ENCODE assay signal across 33 cellular contexts in the genomic region with DNA sequence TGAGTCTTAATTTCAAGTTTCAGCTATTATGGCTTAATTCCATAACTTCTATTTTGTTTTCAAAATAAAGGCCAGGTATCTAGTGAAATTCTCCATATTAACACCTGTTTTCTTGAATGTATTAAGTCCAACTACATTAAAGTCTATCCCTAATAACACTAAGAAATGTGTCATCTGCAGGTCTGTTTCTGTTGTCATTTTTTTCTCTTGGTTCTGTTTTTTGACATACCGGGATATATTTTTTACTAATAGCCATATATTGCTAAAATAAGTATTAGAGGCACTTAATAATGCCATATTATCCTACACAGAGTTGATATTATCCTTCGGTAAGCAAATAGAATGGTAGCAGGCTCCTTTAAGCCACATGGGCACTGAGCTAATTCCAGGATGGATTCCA.
A peak's percentile ranks its signal among the peaks of the same experiment; 100 is the strongest.
DNase-seq lines count a peak whose midpoint lies in the region; ATAC-seq, FAIRE-seq and TF ChIP-seq lines count a peak whose summit lies in the region.
"Had no signal": no experiment of that assay in that cellular context is flagged by ENCODE, and none has a peak within 500 bp of the region (broad histone marks: within the 10 kb centered on the region; RNA-seq: fewer than 3 reads in every experiment).

No MANE protein-coding gene starts in this region.

- no peaks in the 10 kb centered on the region for H3K23me2 ChIP-seq in H1 (ENCODE audit: low read depth, low read length)

- no peak overlapping the region for H3K23ac ChIP-seq in H1 (ENCODE audit: insufficient read length)

- TF ChIP-seq POLR2A in H1 (IDR thresholded peaks at IDR 0.05; ENCODE audit: control extremely low read depth in 1 of 2, low read depth in 2 of 2, low read length in 2 of 2): no peak

- H4K8ac ChIP-seq in H1 (ENCODE audit: extremely low read depth, insufficient read depth, low read length): no peak overlapping the region

- no peak overlapping the region for H4K91ac ChIP-seq in H1 (replicated peaks; ENCODE audit: insufficient read length, low read length)

- no peak overlapping the region for H2BK12ac ChIP-seq in H1 (ENCODE audit: low read depth, low read length)

- H3K18ac ChIP-seq in H1 (ENCODE audit: extremely low read depth, low read length): no peak overlapping the region

- TF ChIP-seq EP300 in SK-N-SH (IDR thresholded peaks at IDR 0.05; ENCODE audit: borderline replicate concordance in 1 of 2, low read depth in 1 of 2, low read length in 1 of 2) (no peak), H1 (IDR thresholded peaks at IDR 0.05; ENCODE audit: borderline replicate concordance in 1 of 2, low read depth in 2 of 2, low read length in 2 of 2) (no peak)

- CTCF ChIA-PET in SK-N-SH (lab: Yijun Ruan, JAX) (no interaction called here), HEK293 (lab: Yijun Ruan, JAX) (no interaction called here), H1 (lab: Charles Lee; ENCODE audit: partially characterized antibody) (no interaction called here)

- H3K36me3 ChIP-seq in SK-N-SH (replicated peaks in 1 of 2; ENCODE audit: control insufficient read depth in 1 of 2, insufficient read depth in 2 of 2, low read length in 1 of 2) (no peaks in the 10 kb centered on the region), HEK293 (ENCODE audit: control insufficient read depth in 2 of 2, insufficient read depth in 1 of 2, low read length in 2 of 2) (no peaks in the 10 kb centered on the region), H1 (ENCODE audit: control insufficient read depth in 2 of 4, insufficient read depth in 4 of 4, low read length in 3 of 4) (no peaks in the 10 kb centered on the region)
- H3K36me3 ChIP-seq: BE2C; BLaER1; BLaER1 treated with 17β-estradiol and CSF1 and Interleukin-3, amounts not matched to agents 10 nM and 100 nM had no signal

- DNase-seq in SK-N-SH (no peak), H1 (ENCODE audit: low read depth in 1 of 2, low spot score in 2 of 2) (no peak), NCI-H2196 treated with DMSO at 0.1 percent for 48 hours (lab: John Stamatoyannopoulos, UW; ENCODE audit: unreplicated experiment) (no peak), DMS114 treated with DMSO at 0.1 percent for 48 hours (lab: John Stamatoyannopoulos, UW; ENCODE audit: unreplicated experiment) (no peak)
- DNase-seq: 8988T; ACHN; AML-193; BE2C; C1 segment of cervical spinal cord; Caco-2; Calu3; CD4-positive, alpha-beta memory T cell; CD4-positive, alpha-beta T cell; CD4-positive, CD25-positive, alpha-beta regulatory T cell; CD8-positive, alpha-beta memory T cell; CD8-positive, alpha-beta T cell; COR-L47; DMS 273 treated with DMSO at 0.1 percent for 48 hours; DMS153; DMS53; DMS79; DMS79 treated with DMSO at 0.1 percent for 48 hours; DND-41; EL had no signal

- TF ChIP-seq RAD21 in SK-N-SH (IDR thresholded peaks at IDR 0.05; ENCODE audit: low read length): no peak
- no peak for TF ChIP-seq RAD21 in H1 (IDR thresholded peaks at IDR 0.05 in 1 of 2, conservative IDR thresholded peaks at IDR 0.05 in 1 of 2; ENCODE audit: low read depth in 2 of 2, low read length in 2 of 2)

- no peak for ATAC-seq in SK-N-SH treated with all-trans-retinoic acid at 6 μM for 48 hours
- ATAC-seq: A549; CD8-positive, alpha-beta T cell had no signal

- no peak overlapping the region for H2BK20ac ChIP-seq in H1 (ENCODE audit: low read length)

- no peak overlapping the region for H2AK5ac ChIP-seq in H1 (ENCODE audit: low read depth, low read length)

- H3K4me2 ChIP-seq in SK-N-SH: no peak overlapping the region
- H3K4me2 ChIP-seq in H1 (ENCODE audit: insufficient read depth in 1 of 2, low read depth in 2 of 2, low read length in 2 of 2): no peak overlapping the region
- H3K4me2 ChIP-seq: A549; BLaER1; BLaER1 treated with 17β-estradiol and CSF1 and Interleukin-3, amounts not matched to agents 10 nM and 100 nM had no signal

- H3K14ac ChIP-seq in H1 (ENCODE audit: insufficient read length): no peak overlapping the region

- H4K5ac ChIP-seq in H1 (ENCODE audit: insufficient read length, low read depth, low read length): no peak overlapping the region

- POLR2A ChIA-PET in SK-N-SH (lab: Yijun Ruan, JAX) (no interaction called here), HEK293 (lab: Yijun Ruan, JAX) (no interaction called here), H1 (lab: Charles Lee; ENCODE audit: partially characterized antibody) (no interaction called here)

- no peaks in the 10 kb centered on the region for H3K27me3 ChIP-seq in SK-N-SH (ENCODE audit: insufficient read depth)
- peaks cover 0 to 1% (median 0%) of the 10 kb centered on the region in 4 experiments; a peak in 1 of 7 replicates for H3K27me3 ChIP-seq in H1 (replicated peaks in 1 of 4; ENCODE audit: control insufficient read depth in 3 of 4, extremely low read depth in 1 of 4, insufficient read depth in 3 of 4, low read length in 3 of 4)
- H3K27me3 ChIP-seq: BE2C; BLaER1; BLaER1 treated with 17β-estradiol and CSF1 and Interleukin-3, amounts not matched to agents 10 nM and 100 nM had no signal

- 20% methylated on average over 2 of the region's 2 CpGs for WGBS in SK-N-SH (ENCODE audit: low lambda C conversion rate)
- WGBS in H1 (ENCODE audit: extremely low coverage in 1 of 2, insufficient coverage in 1 of 2, insufficient read length in 1 of 2, insufficient replicate concordance in 2 of 2, low coverage in 1 of 2, low lambda C conversion rate in 2 of 2, missing lambda C conversion rate in 1 of 2), 2 experiments: 84% methylated on average over 2 of the region's 2 CpGs; no CpG with 5 or more reads in 1 of the 2 experiments

- H3K79me2 ChIP-seq in SK-N-SH (ENCODE audit: insufficient read depth): no peaks in the 10 kb centered on the region
- H3K79me2 ChIP-seq in H1 (ENCODE audit: control insufficient read depth in 1 of 2, insufficient read depth in 2 of 2, low read length in 2 of 2): no peaks in the 10 kb centered on the region

- H2BK120ac ChIP-seq in H1 (replicated peaks; ENCODE audit: low read depth, low read length): no peak overlapping the region

- H3K9ac ChIP-seq in SK-N-SH (no peak overlapping the region), H1 (replicated peaks in 1 of 4; ENCODE audit: extremely low read depth in 1 of 4, low read depth in 3 of 4, low read length in 3 of 4) (no peak overlapping the region)
- H3K9ac ChIP-seq: BLaER1; BLaER1 treated with 17β-estradiol and CSF1 and Interleukin-3, amounts not matched to agents 10 nM and 100 nM had no signal

- no peaks in the 10 kb centered on the region for H4K20me1 ChIP-seq in SK-N-SH (ENCODE audit: insufficient read depth)
- H4K20me1 ChIP-seq in H1 (replicated peaks in 1 of 2; ENCODE audit: control insufficient read depth in 1 of 2, insufficient read depth in 2 of 2, low read length in 2 of 2): no peaks in the 10 kb centered on the region
- H4K20me1 ChIP-seq: BLaER1; BLaER1 treated with 17β-estradiol and CSF1 and Interleukin-3, amounts not matched to agents 10 nM and 100 nM had no signal

- H3K27ac ChIP-seq in SK-N-SH (ENCODE audit: low read depth in 2 of 2, low read length in 1 of 2) (no peak overlapping the region), HEK293 (ENCODE audit: extremely low read depth, low read depth, low read length) (no peak overlapping the region), H1 (ENCODE audit: low read depth, low read length) (no peak overlapping the region)
- H3K27ac ChIP-seq: 22Rv1; A549; BLaER1; BLaER1 treated with 17β-estradiol and CSF1 and Interleukin-3, amounts not matched to agents 10 nM and 100 nM; C4-2B had no signal

- H3K4ac ChIP-seq in H1 (replicated peaks; ENCODE audit: insufficient read length, low read depth, low read length): no peak overlapping the region

- no peaks in the 10 kb centered on the region for H3F3A ChIP-seq in SK-N-SH (replicated peaks; ENCODE audit: insufficient read depth)

- no peaks in the 10 kb centered on the region for H3K79me1 ChIP-seq in H1 (ENCODE audit: low read depth, low read length)

- H2BK15ac ChIP-seq in H1 (ENCODE audit: low read length): no peak overlapping the region

- H3K4me1 ChIP-seq in SK-N-SH (ENCODE audit: control insufficient read depth in 1 of 2, insufficient read depth in 2 of 2, low read depth in 1 of 2, low read length in 1 of 2) (no peaks in the 10 kb centered on the region; a peak in 1 of 4 replicates), HEK293 (ENCODE audit: control insufficient read depth, insufficient read depth, low read length) (no peaks in the 10 kb centered on the region), H1 (replicated peaks in 1 of 4; ENCODE audit: control insufficient read depth in 3 of 4, insufficient read depth in 4 of 4, low read length in 3 of 4) (no peaks in the 10 kb centered on the region)
- H3K4me1 ChIP-seq: A549; BE2C; BLaER1; BLaER1 treated with 17β-estradiol and CSF1 and Interleukin-3, amounts not matched to agents 10 nM and 100 nM; Caco-2 had no signal

- no peak for TF ChIP-seq CTCF in SK-N-SH (IDR thresholded peaks at IDR 0.05)
- TF ChIP-seq CTCF in HEK293 (tag by site-specific recombination; IDR thresholded peaks at IDR 0.05): no peak
- no peak for TF ChIP-seq CTCF in H1 (IDR thresholded peaks at IDR 0.05; ENCODE audit: control extremely low read depth in 1 of 3, insufficient read depth in 1 of 3, low read depth in 1 of 3, low read length in 3 of 3)

- H2AFZ ChIP-seq in SK-N-SH (ENCODE audit: low read depth) (no peak overlapping the region), H1 (ENCODE audit: low read length) (no peak overlapping the region)

- H2BK5ac ChIP-seq in H1 (ENCODE audit: low read depth, low read length): no peak overlapping the region

- no peak for FAIRE-seq in H1 (lab: Jason Lieb, UNC)
- FAIRE-seq: A204.1, A549, D721Med had no signal

- H3K4me3 ChIP-seq in SK-N-SH (ENCODE audit: low read depth in 2 of 2, low read length in 1 of 2) (no peak overlapping the region), HEK293 (ENCODE audit: low read depth, low read length) (no peak overlapping the region), H1 (ENCODE audit: extremely low read depth in 1 of 4, insufficient read depth in 2 of 4, low read depth in 3 of 4, low read length in 4 of 4) (no peak overlapping the region)
- H3K4me3 ChIP-seq: A549; BLaER1; BLaER1 treated with 17β-estradiol and CSF1 and Interleukin-3, amounts not matched to agents 10 nM and 100 nM had no signal

- H3K9me3 ChIP-seq in SK-N-SH (no peaks in the 10 kb centered on the region), HEK293 (ENCODE audit: control insufficient read depth, insufficient read depth, low read depth, low read length) (no peaks in the 10 kb centered on the region), H1 (ENCODE audit: insufficient read depth in 2 of 2, low read depth in 1 of 2, low read length in 1 of 2) (peaks cover 0 to 2% of the 10 kb centered on the region in 2 experiments; a peak in 1 of 4 replicates)
- H3K9me3 ChIP-seq: A549, BE2C had no signal

- H3K56ac ChIP-seq in H1 (replicated peaks; ENCODE audit: insufficient read length, low read depth, low read length): no peak overlapping the region

- no peaks in the 10 kb centered on the region for H3K9me2 ChIP-seq in SK-N-SH

TF ChIP-seq in SK-N-SH treated with all-trans-retinoic acid at 6 μM for 48 hours, 23 proteins besides CTCF, POLR2A, EP300 and RAD21 (continues in another document):
- no peak for TF ChIP-seq OSR1 (CRISPR knock-in tag; IDR thresholded peaks at IDR 0.05)

TF ChIP-seq in SK-N-SH, 30 proteins besides CTCF, POLR2A, EP300 and RAD21 (continues in another document):
- no peak for TF ChIP-seq TEAD4 (IDR thresholded peaks at IDR 0.05; ENCODE audit: borderline replicate concordance, insufficient read depth)

TF ChIP-seq in HEK293, 187 proteins besides CTCF, POLR2A, EP300 and RAD21 (continues in another document):
- TF ChIP-seq SETDB1 (IDR thresholded peaks at IDR 0.05; ENCODE audit: insufficient read length, low read length): peak; percentile 65
